ENCODE assay signal across 18 cellular contexts in the genomic region with DNA sequence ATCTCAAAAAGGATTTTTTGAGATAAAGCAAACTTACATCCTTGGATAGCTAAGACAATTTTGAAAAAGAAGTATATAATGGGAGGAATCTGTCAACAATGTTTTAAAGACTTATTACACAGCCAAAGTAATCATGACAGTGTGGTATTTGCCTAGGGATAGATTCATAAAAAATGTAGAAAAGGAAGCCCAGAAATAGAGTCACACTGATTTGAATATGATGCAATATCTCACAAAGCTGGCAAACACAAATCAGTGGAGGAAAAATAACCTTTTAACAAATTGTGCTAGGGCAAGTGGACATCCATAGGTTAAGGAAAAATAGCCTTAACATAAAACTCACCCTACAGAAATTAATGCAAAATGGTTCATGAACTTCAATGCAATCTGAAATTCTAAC. TPM values are rescaled to one million over a fixed set of nuclear protein-coding genes. Genes with fewer than 3 reads are reported as not detected.
DNase-seq lines count a peak whose midpoint lies in the region; ATAC-seq and TF ChIP-seq lines count a peak whose summit lies in the region.
"Had no signal": no experiment of that assay in that cellular context is flagged by ENCODE, and none has a peak within 500 bp of the region (broad histone marks: within the 10 kb centered on the region; RNA-seq: fewer than 3 reads in every experiment).

No MANE protein-coding gene starts in this region.

- intact Hi-C loops in sigmoid colon (cut with DNase I) = no loop called here

- ATAC-seq in activated T-cell treated with anti-CD3 and anti-CD28 coated beads, Interleukin-2, amount 50 U/mL, for 4 hours = no peak

- DNase-seq in CD1c-positive myeloid dendritic cell (ENCODE audit: extremely low spot score) (peak; percentile 33), LNCaP clone FGC (ENCODE audit: low read depth) (peak; percentile 23), OCI-M1 (lab: John Stamatoyannopoulos, UW) (peak; percentile 60), fibroblast of the aortic adventitia (ENCODE audit: low read depth) (peak; percentile 17), sigmoid colon (no peak)
- DNase-seq in activated T-cell treated with anti-CD3 and anti-CD28 coated beads, Interleukin-2, amount 50 U/mL, for 4 hours = no peak
- DNase-seq in effector CD4-positive, alpha-beta T cell = no peak
- DNase-seq: C1 segment of cervical spinal cord, Calu3, DMS79, HCEC 1CT, MM.1S, NCI-H1417 treated with DMSO at 0.1 percent for 48 hours, NCI-H2081, NCI-H510A treated with DMSO at 0.1 percent for 48 hours, PC-9, SK-N-SH had no signal

- H3K4me1 ChIP-seq in sigmoid colon = no peaks in the 10 kb centered on the region

- H3K4me1 Mint-ChIP-seq in activated T-cell treated with anti-CD3 and anti-CD28 coated beads, Interleukin-2, amount 50 U/mL, for 4 hours (ENCODE audit: low read depth) = peaks cover 5% of the 10 kb centered on the region

- peaks cover 0 to 2% (median 0%) of the 10 kb centered on the region in 4 donors for H3K9me3 ChIP-seq in sigmoid colon
- H3K9me3 ChIP-seq: SK-N-SH had no signal

- H3K4me3 ChIP-seq in LNCaP clone FGC (ENCODE audit: low read depth, low read length) (no peak overlapping the region), fibroblast of the aortic adventitia (ENCODE audit: low read depth, low read length) (no peak overlapping the region), sigmoid colon (no peak overlapping the region)
- H3K4me3 ChIP-seq: PC-9 had no signal

- peaks cover 8% of the 10 kb centered on the region for H3K9me3 Mint-ChIP-seq in activated T-cell treated with anti-CD3 and anti-CD28 coated beads, Interleukin-2, amount 50 U/mL, for 4 hours

- H3K27me3 ChIP-seq in sigmoid colon = no peaks in the 10 kb centered on the region

- TF ChIP-seq EP300 in sigmoid colon (IDR thresholded peaks at IDR 0.05) = no peak

- no peaks in the 10 kb centered on the region for H3K36me3 ChIP-seq in sigmoid colon

- no peak overlapping the region for H3K4me3 Mint-ChIP-seq in activated T-cell treated with anti-CD3 and anti-CD28 coated beads, Interleukin-2, amount 50 U/mL, for 4 hours
- H3K4me3 Mint-ChIP-seq: T-helper 1 cell treated with Interleukin-12 subunit alpha and Interleukin-12 subunit beta and Interleukin-4 antibody, amounts not matched to agents 30 μg/mL and 1 μg/mL, for 36 hours had no signal

- TF ChIP-seq CTCF in LNCaP clone FGC (IDR thresholded peaks at IDR 0.05; ENCODE audit: control insufficient read depth, extremely low read depth, insufficient read depth) (no peak), fibroblast of the aortic adventitia (IDR thresholded peaks at IDR 0.05; ENCODE audit: insufficient read depth, low read length) (no peak), sigmoid colon (IDR thresholded peaks at IDR 0.05) (no peak)

- H3K27ac ChIP-seq in sigmoid colon = no peak overlapping the region
- H3K27ac ChIP-seq: PC-9 had no signal

- H3K36me3 Mint-ChIP-seq in activated T-cell treated with anti-CD3 and anti-CD28 coated beads, Interleukin-2, amount 50 U/mL, for 4 hours (ENCODE audit: insufficient read depth) = no peaks in the 10 kb centered on the region

- no peak for TF ChIP-seq POLR2A in sigmoid colon (IDR thresholded peaks at IDR 0.05)

- H3K27me3 Mint-ChIP-seq in activated T-cell treated with anti-CD3 and anti-CD28 coated beads, Interleukin-2, amount 50 U/mL, for 4 hours (ENCODE audit: low read depth) = no peaks in the 10 kb centered on the region

RNA-seq across cellular contexts. Expression of a gene that starts 6.0 kb away (rescaled TPM):
- total RNA-seq in fibroblast of the aortic adventitia (ENCODE audit: low replicate concordance) (0.09 TPM in 1 of 2 replicates, not detected in the other), sigmoid colon (not detected)
- total RNA-seq in activated T-cell treated with anti-CD3 and anti-CD28 coated beads, Interleukin-2, amount 50 U/mL, for 4 hours = not detected
- under 1 TPM in 1 of 3 donors, not detected in 2; 0.60 TPM for polyA plus RNA-seq in sigmoid colon
- total RNA-seq: Calu3, PC-9 had no signal
- polyA plus RNA-seq: SK-N-SH had no signal

Comparison
In these comparisons a context has a peak if more than half of its experiments do, and no peak if none do; other contexts are left out.
1. DNase-seq: peak in CD1c-positive myeloid dendritic cell (single experiment), LNCaP clone FGC (single experiment), OCI-M1 (single experiment) and fibroblast of the aortic adventitia (single experiment); none in activated T-cell treated with anti-CD3 and anti-CD28 coated beads, Interleukin-2, amount 50 U/mL, for 4 hours (single experiment), effector CD4-positive, alpha-beta T cell (single experiment) and sigmoid colon (single experiment).